In the genomic region with DNA sequence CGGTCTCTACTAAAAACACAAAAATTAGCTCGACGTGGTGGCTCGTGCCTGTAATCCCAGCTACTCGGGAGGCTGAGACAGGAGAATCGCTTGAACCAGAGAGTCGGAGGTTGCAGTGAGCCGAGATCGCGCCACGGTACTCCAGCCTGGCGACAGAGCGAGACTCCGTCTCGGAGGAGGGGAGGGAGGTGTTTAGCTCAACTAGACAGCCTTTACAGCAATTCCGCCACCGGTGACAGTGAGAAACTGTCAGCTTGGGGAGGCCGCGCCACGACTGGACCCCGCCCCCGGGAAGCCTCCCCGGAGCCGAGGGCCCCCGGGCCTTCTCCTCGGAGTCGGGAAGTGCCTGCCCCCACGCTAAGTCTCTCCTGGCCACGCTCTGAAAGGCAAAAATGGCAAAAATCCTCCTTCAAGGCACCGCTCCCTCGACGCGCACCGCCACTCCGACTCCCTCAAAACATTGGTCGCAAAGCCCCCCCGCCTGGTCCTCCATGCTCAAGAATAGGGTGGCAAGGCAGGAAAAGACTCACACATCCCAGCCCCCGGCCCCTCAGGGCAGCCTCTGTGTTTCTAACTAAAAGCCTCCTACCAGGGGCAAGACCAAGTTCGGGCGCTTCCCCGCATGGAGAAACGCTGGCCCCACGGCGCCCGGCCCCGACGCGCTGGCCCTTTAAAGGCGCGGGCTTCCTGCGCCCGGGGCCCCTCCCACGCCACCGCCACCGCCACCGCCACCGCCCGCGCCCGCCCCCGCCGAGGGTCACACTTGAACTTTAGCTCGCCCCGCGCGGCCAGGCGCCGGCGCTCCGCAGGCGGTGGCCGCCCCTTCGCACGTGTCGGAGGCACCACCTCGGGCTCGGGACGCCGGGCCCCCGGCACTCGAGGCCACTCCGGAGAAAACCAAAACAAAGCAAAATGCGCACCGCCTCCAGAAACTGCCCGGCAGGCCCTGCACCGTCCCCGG, we compare ENCODE assay signal across 7 cellular contexts. TPM values are rescaled to one million over a fixed set of nuclear protein-coding genes. Genes with fewer than 3 reads are reported as not detected.
DNase-seq lines count a peak whose midpoint lies in the region; ATAC-seq, FAIRE-seq and TF ChIP-seq lines count a peak whose summit lies in the region.

No MANE protein-coding gene starts in this region.

- H2AFZ ChIP-seq in K562 (ENCODE audit: low read depth, low read length), result peak overlapping the region; percentile 76; the same call in 1 of the 2 replicates

- in situ Hi-C loops in K562 (cut with MboI), result no loop called here

- CTCF ChIA-PET in K562 (lab: Yijun Ruan, JAX; ENCODE audit: low intra/inter-chr PET ratio), result no interaction called here

- 29% methylated on average over 26 of the region's 87 CpGs for WGBS in K562 (ENCODE audit: insufficient coverage, low coverage, missing lambda C conversion rate)
- 0 to 2% (median 1%) methylated on average over 51 to 87 of the region's 87 CpGs for WGBS in small intestine, 3 donors

- H3K9me3 ChIP-seq in K562 (replicated peaks; ENCODE audit: control insufficient read depth, insufficient read depth, low read depth, low read length) (no peaks in the 10 kb centered on the region), iPS-20b (ENCODE audit: insufficient read depth, low read depth, low read length) (no peaks in the 10 kb centered on the region), small intestine (ENCODE audit: control insufficient read depth, low read depth) (no peaks in the 10 kb centered on the region)

- no peaks in the 10 kb centered on the region for H4K20me1 ChIP-seq in K562 (replicated peaks; ENCODE audit: control insufficient read depth, insufficient read depth, low read length)

- no peak for TF ChIP-seq POLR2A in K562 (conservative IDR thresholded peaks at IDR 0.05)

- no peak for TF ChIP-seq CTCF in K562 (IDR thresholded peaks at IDR 0.05 in 2 of 3, conservative IDR thresholded peaks at IDR 0.05 in 1 of 3; ENCODE audit: insufficient read depth in 2 of 3, low read depth in 1 of 3, low read length in 3 of 3)

- peaks cover 5 to 34% of the 10 kb centered on the region in 2 experiments; a peak in 3 of 5 replicates for H3K4me1 ChIP-seq in K562 (replicated peaks in 1 of 2; ENCODE audit: control insufficient read depth in 2 of 2, insufficient read depth in 2 of 2, low read length in 2 of 2)
- peaks cover 37% of the 10 kb centered on the region for H3K4me1 ChIP-seq in iPS-20b (ENCODE audit: insufficient read depth, low read length)
- H3K4me1 ChIP-seq in small intestine (ENCODE audit: control insufficient read depth in 2 of 2, insufficient read depth in 1 of 2, low read depth in 1 of 2, low read length in 1 of 2), result peaks cover 2 to 5% of the 10 kb centered on the region in 2 donors

- H3K27ac ChIP-seq in K562 (ENCODE audit: extremely low read depth, low read depth, low read length) (no peak overlapping the region), iPS-20b (ENCODE audit: low read length) (no peak overlapping the region), small intestine (ENCODE audit: low read depth in 1 of 2, low read length in 1 of 2) (peak overlapping the region; percentile 99)

- no TSS peak for BruUV-seq in K562 (replicated peaks; lab: Mats Ljungman, UMichigan)

- peak overlapping the region; percentile 37 for H3K4me3 ChIP-seq in K562
- peak overlapping the region; percentile 80 for H3K4me3 ChIP-seq in iPS-20b (ENCODE audit: low read length)
- H3K4me3 ChIP-seq in small intestine (ENCODE audit: low read depth in 1 of 2, low read length in 2 of 2), result peak overlapping the region; percentile 99 to 100

- TF ChIP-seq EP300 in K562 (IDR thresholded peaks at IDR 0.05; ENCODE audit: low read length), result no peak

- H3K27me3 ChIP-seq in K562 (ENCODE audit: control insufficient read depth in 2 of 2, insufficient read depth in 2 of 2, low read length in 2 of 2) (peaks cover 0 to 12% of the 10 kb centered on the region in 2 experiments; a peak in 3 of 5 replicates), iPS-20b (ENCODE audit: insufficient read depth, low read length) (peaks cover 23% of the 10 kb centered on the region; the same call in 1 of the 2 replicates), small intestine (ENCODE audit: control insufficient read depth in 2 of 2, insufficient read depth in 2 of 2, low read length in 2 of 2) (no peaks in the 10 kb centered on the region)

- no peaks in the 10 kb centered on the region for H3K9me1 ChIP-seq in K562 (ENCODE audit: control insufficient read depth, insufficient read depth, low read length)

- H3K4me2 ChIP-seq in K562 (ENCODE audit: insufficient read depth, low read length), result peak overlapping the region; percentile 49; the same call in 1 of the 2 replicates

- ATAC-seq in GM18907 (IDR thresholded peaks at IDR 0.05; ENCODE audit: unreplicated experiment), result peak; percentile 24
- ATAC-seq in HG03280 (IDR thresholded peaks at IDR 0.05; ENCODE audit: unreplicated experiment), result peak; percentile 22
- peak; percentile 50 for ATAC-seq in K562

- no peaks in the 10 kb centered on the region for H3K79me2 ChIP-seq in K562 (ENCODE audit: control insufficient read depth, insufficient read depth, low read length)

- DNase-seq in T-helper 9 cell, result peak; percentile 64
- DNase-seq in K562 (ENCODE audit: extremely low read depth in 1 of 4, low spot score in 3 of 4), result peak; percentile 50 to 57 (median 54)
- peak; percentile 76 for DNase-seq in small intestine
- DNase-seq in SHP77 (lab: John Stamatoyannopoulos, UW), result no peak

- POLR2A ChIA-PET in K562 (lab: Yijun Ruan, JAX), result no interaction called here

- peak overlapping the region in 1 of 2 experiments; percentile 84; a peak in 2 of 4 replicates for H3K9ac ChIP-seq in K562 (ENCODE audit: insufficient read depth in 1 of 2, low read depth in 2 of 2, low read length in 2 of 2)
- H3K9ac ChIP-seq in iPS-20b (ENCODE audit: low read depth, low read length), result peak overlapping the region; percentile 79; the same call in 1 of the 2 replicates

- FAIRE-seq in K562 (lab: Jason Lieb, UNC) (no peak), small intestine (lab: Jason Lieb, UNC) (no peak)

- intact Hi-C loops in K562 (cut with micrococcal nuclease), result loop anchor here (5.0 kb wide), 1 partner anchor 113 kb away; no protein-coding TSS in a partner anchor

- H3K36me3 ChIP-seq in K562 (ENCODE audit: control insufficient read depth, insufficient read depth, low read length) (no peaks in the 10 kb centered on the region), iPS-20b (ENCODE audit: insufficient read depth, low read depth, low read length) (no peaks in the 10 kb centered on the region), small intestine (ENCODE audit: control insufficient read depth in 2 of 2, insufficient read depth in 2 of 2, low read length in 2 of 2) (no peaks in the 10 kb centered on the region)

- TF ChIP-seq RAD21 in K562 (CRISPR knock-in tag; conservative IDR thresholded peaks at IDR 0.05 in 1 of 2, IDR thresholded peaks at IDR 0.05 in 1 of 2), result no peak

TF ChIP-seq in K562, 482 proteins besides CTCF, POLR2A, EP300 and RAD21 (continues in another document):
- TF ChIP-seq L3MBTL2 (IDR thresholded peaks at IDR 0.05) (peak; percentile 73), SP2 (IDR thresholded peaks at IDR 0.05; ENCODE audit: extremely low read depth, low read depth, low read length, poor library complexity, severe bottlenecking) (no peak), SRSF7 (optimal IDR thresholded peaks at IDR 0.05; ENCODE audit: low read depth, low read length) (no peak), NRF1 (conservative IDR thresholded peaks at IDR 0.05 in 1 of 2, IDR thresholded peaks at IDR 0.05 in 1 of 2) (peak in 1 of 2 experiments; percentile 10; a peak in 1 of 4 replicates), JUN (IDR thresholded peaks at IDR 0.05; ENCODE audit: borderline replicate concordance, low read depth, low read length) (no peak), JUN (CRISPR knock-in tag; IDR thresholded peaks at IDR 0.05; ENCODE audit: borderline replicate concordance) (no peak), EGR1 (conservative IDR thresholded peaks at IDR 0.05) (0 out of 2 replicates have a peak, but pooled peaks have one; percentile 6), CCNT2 (IDR thresholded peaks at IDR 0.05; ENCODE audit: borderline replicate concordance, extremely low read depth, insufficient read length, low read depth, low read length) (peak; percentile 11), CXXC5 (CRISPR knock-in tag; IDR thresholded peaks at IDR 0.05) (peak; percentile 54), EWSR1 (IDR thresholded peaks at IDR 0.05; ENCODE audit: borderline replicate concordance, low read depth, partially characterized antibody) (no peak)

RNA-seq across cellular contexts. Expression of gene FOXO1, which starts 2.1 kb away (rescaled TPM):
- 1.1 and 2.1 TPM in 2 replicates for total RNA-seq in K562 (2011; cell fraction: chromatin; rRNA removed; ENCODE audit: low replicate concordance)
- 1.2 TPM in 2 replicates for total RNA-seq in K562 (2011; cell fraction: nucleolus; rRNA removed)
- total RNA-seq in K562 (2011; cell fraction: nucleoplasm; rRNA removed), result 1.5 and 2.4 TPM in 2 replicates
- total RNA-seq in K562 (2014; rRNA removed), result 0.18 and 0.33 TPM in 2 replicates
- total RNA-seq in K562 (2014; rRNA removed; fragmentation: Illumina TruSeq; extraction: Trizol), result 0.25 and 0.41 TPM in 2 replicates
- 0.04 and 0.15 TPM in 2 replicates for total RNA-seq in K562 (2015; rRNA removed; fragmentation: Illumina TruSeq; extraction: Trizol)
- total RNA-seq in K562 (2021), result 0.67 and 0.73 TPM in 2 replicates
- 0.53 and 1.2 TPM in 2 replicates for polyA plus RNA-seq in K562 (2011; rRNA removed)
- 0.51 and 0.83 TPM in 2 replicates for polyA plus RNA-seq in K562 (2011; cell fraction: cytosol; rRNA removed)
- polyA plus RNA-seq in K562 (2011; cell fraction: nucleus; rRNA removed), result 0.58 and 1.2 TPM in 2 replicates
- polyA plus RNA-seq in K562 (2012), result 0.18 and 0.20 TPM in 2 replicates
- 0.43 and 0.48 TPM in 2 replicates for polyA plus RNA-seq in K562 (2014; fragmentation: Illumina TruSeq; extraction: Trizol)
- polyA plus RNA-seq in K562 (2014; fragmentation: Nextera tagmentation; extraction: Ambion mirVana), result under 1 TPM; 0.10 to 0.20 TPM
- 0.13 and 0.36 TPM in 2 replicates for polyA plus RNA-seq in K562 (2014; rRNA removed)
- polyA minus RNA-seq in K562 (2011; rRNA and poly(A)+ RNA removed), result 1.1 and 3.7 TPM in 2 replicates
- polyA minus RNA-seq in K562 (2011; cell fraction: cytosol; rRNA and poly(A)+ RNA removed), result 1.4 and 1.5 TPM in 2 replicates
- 0.54 and 1.7 TPM in 2 replicates for polyA minus RNA-seq in K562 (2011; cell fraction: nucleus; rRNA and poly(A)+ RNA removed)
- 1 to 10 TPM; 4.0 to 9.0 (median 5.1) TPM for polyA plus RNA-seq in small intestine

Comparison
In these comparisons a context has a peak if more than half of its experiments do, and no peak if none do; other contexts are left out.
1. DNase-seq: peak in T-helper 9 cell (single experiment), K562 (4 of 4) and small intestine (single experiment); none in SHP77 (0 of 2).
2. H3K27ac ChIP-seq: peak in small intestine (2 of 2); none in K562 (single experiment) and iPS-20b (single experiment).
3. H3K4me3 ChIP-seq: peak in every context shown above with its lines; median percentile 100 in small intestine; 80 in iPS-20b; 37 in K562.
4. Peak in every context shown above with its lines, with median percentiles within 50 percentile points of each other: ATAC-seq.